In the genomic region with DNA sequence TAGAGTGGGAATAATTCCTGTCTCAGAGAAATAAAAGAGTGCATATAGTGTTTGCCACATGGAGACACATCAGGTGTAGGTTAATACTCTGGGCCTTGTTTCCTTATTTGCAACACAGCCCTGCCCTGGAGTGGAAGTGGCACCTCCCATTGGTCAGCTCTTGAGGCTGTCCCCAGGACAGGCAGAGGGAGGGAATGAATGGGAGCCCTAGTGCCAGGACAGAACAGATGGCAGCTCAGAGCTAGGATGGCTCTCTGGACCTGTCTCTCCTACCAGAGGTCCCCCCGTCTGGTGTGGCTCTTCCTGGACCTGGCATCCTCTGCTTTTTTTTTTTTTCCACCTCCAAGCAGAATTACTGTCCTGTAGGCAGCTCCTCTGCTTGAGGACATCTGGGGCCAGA, we compare ENCODE assay signal across 10 cellular contexts. TPM values are rescaled to one million over a fixed set of nuclear protein-coding genes. Genes with fewer than 3 reads are reported as not detected.
A peak's percentile ranks its signal among the peaks of the same experiment; 100 is the strongest.
DNase-seq lines count a peak whose midpoint lies in the region; ATAC-seq and TF ChIP-seq lines count a peak whose summit lies in the region.
"Had no signal": no experiment of that assay in that cellular context is flagged by ENCODE, and none has a peak within 500 bp of the region (broad histone marks: within the 10 kb centered on the region; RNA-seq: fewer than 3 reads in every experiment).

No MANE protein-coding gene starts in this region.

- no peak for DNase-seq in AG04449 (ENCODE audit: low read depth, low spot score)
- DNase-seq in dorsolateral prefrontal cortex, result peak in 1 of 10 donors; percentile 84
- DNase-seq in myocyte (ENCODE audit: low read depth), result peak; percentile 66
- DNase-seq in anterior cingulate cortex (lab: John Stamatoyannopoulos, UW), result no peak
- DNase-seq in ACHN, result no peak
- DNase-seq: NCI-H1930 had no signal

- no peaks in the 10 kb centered on the region for H3K27me3 ChIP-seq in dorsolateral prefrontal cortex

- intact Hi-C loops in dorsolateral prefrontal cortex (cut with DNase I), result no loop called here

- POLR2A ChIA-PET in AG04449 (lab: Yijun Ruan, JAX), result interaction anchor here (0.7 to 1.2 kb wide), 5 partner anchors 9 to 66 kb away, joined by 3 to 4 read pairs (median 3); no protein-coding TSS in a partner anchor

- TF ChIP-seq CTCF in AG04449 (IDR thresholded peaks at IDR 0.05; ENCODE audit: insufficient read depth, low read length, missing control alignments) (no peak), dorsolateral prefrontal cortex (IDR thresholded peaks at IDR 0.05 in 54 of 56, conservative IDR thresholded peaks at IDR 0.05 in 2 of 56; ENCODE audit: low read depth in 1 of 56, partially characterized antibody in 56 of 56) (no peak)

- H3K4me3 ChIP-seq in AG04449 (ENCODE audit: low read depth, low read length), result peak overlapping the region; percentile 72
- peak overlapping the region in 42 of 59 donors; percentile 1 to 69 (median 51) for H3K4me3 ChIP-seq in dorsolateral prefrontal cortex

- CTCF ChIA-PET in AG04449 (lab: Yijun Ruan, JAX), result interaction anchor here (0.7 to 18.9 kb wide), 7 partner anchors 15 to 99 kb away, joined by 3 to 285 read pairs (median 8); no protein-coding TSS in a partner anchor

- ATAC-seq in GM19324 (IDR thresholded peaks at IDR 0.05; ENCODE audit: low FRiP score, unreplicated experiment) (no peak), HG03159 (IDR thresholded peaks at IDR 0.05; ENCODE audit: unreplicated experiment) (no peak)

- H3K27ac ChIP-seq in KOPT-K1 (ENCODE audit: low read depth, low read length, poor library complexity, severe bottlenecking), result peak overlapping the region; percentile 29
- peak overlapping the region in 7 of 59 donors; percentile 6 to 71 (median 59) for H3K27ac ChIP-seq in dorsolateral prefrontal cortex

- in situ Hi-C loops in ACHN (cut with HindIII; ENCODE audit: low pct_ligation_motif_present, low pct_unique_long_range_greater_than_20kb, low sequenced_read_pairs), result no loop called here

- peaks cover 48% of the 10 kb centered on the region for H3K36me3 ChIP-seq in KOPT-K1 (ENCODE audit: insufficient read depth, low read length)
- H3K36me3 ChIP-seq: HAP-1 had no signal

- no peaks in the 10 kb centered on the region for H3K9me3 ChIP-seq in KOPT-K1 (ENCODE audit: insufficient read depth, low read length, poor library complexity, severe bottlenecking)
- H3K9me3 ChIP-seq: HAP-1 had no signal

RNA-seq across cellular contexts. Expression of gene LIMK2, which starts 35.6 kb away (rescaled TPM):
- 100 to 1,000 TPM in 1 of 120 experiments, 10 to 100 TPM in 119; 16.4 to 108 (median 33.1) TPM for total RNA-seq in dorsolateral prefrontal cortex
- total RNA-seq in myocyte, result 67.3 and 97.7 TPM in 2 replicates
- 99.8 TPM for polyA plus RNA-seq in myocyte (2012)

RNA-seq across cellular contexts. Expression of gene PIK3IP1, which starts 44.6 kb away (rescaled TPM):
- 10 to 100 TPM; 30.3 to 94.4 (median 54.6) TPM for total RNA-seq in dorsolateral prefrontal cortex
- total RNA-seq in myocyte, result 10.9 and 16.0 TPM in 2 replicates
- polyA plus RNA-seq in myocyte (2012), result 33.3 TPM
